Comparison of ENCODE assay signal across 8 cellular contexts in the genomic region with DNA sequence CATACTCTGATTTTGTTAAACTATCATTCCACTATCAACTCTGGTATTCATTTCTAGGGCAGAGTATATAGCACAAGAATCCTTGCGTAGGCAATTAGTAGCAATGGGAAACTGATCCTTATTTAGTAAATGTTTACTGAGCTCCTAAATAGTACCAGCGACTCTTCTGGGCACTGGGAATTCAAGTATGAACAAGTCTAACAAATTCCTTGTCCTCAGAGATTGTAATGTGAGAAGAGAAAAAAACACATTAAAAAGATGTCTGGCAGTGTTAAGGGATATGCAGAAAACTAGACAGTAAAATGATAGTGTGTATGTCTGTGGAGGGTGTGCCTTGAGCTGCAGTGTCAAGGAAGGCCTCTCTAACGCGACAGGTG. TPM values are rescaled to one million over a fixed set of nuclear protein-coding genes. Genes with fewer than 3 reads are reported as not detected.
DNase-seq lines count a peak whose midpoint lies in the region; ATAC-seq and TF ChIP-seq lines count a peak whose summit lies in the region.

No MANE protein-coding gene starts in this region.

- H3K4me1 ChIP-seq in SJCRH30, result 0 out of 2 replicates have a peak, but pooled peaks cover 4% of the 10 kb centered on the region
- peaks cover 0 to 41% (median 24%) of the 10 kb centered on the region in 4 donors for H3K4me1 ChIP-seq in sigmoid colon

- TF ChIP-seq CTCF in fibroblast of mammary gland (conservative IDR thresholded peaks at IDR 0.05; ENCODE audit: control insufficient read depth, insufficient read depth, low read depth, low read length) (no peak), sigmoid colon (IDR thresholded peaks at IDR 0.05) (no peak)

- no peak for TF ChIP-seq POLR2A in sigmoid colon (IDR thresholded peaks at IDR 0.05)

- intact Hi-C loops in sigmoid colon (cut with DNase I), result loop anchor here (2.0 kb wide), 1 partner anchor 105 kb away; no protein-coding TSS in a partner anchor

- 22 to 30% methylated on average over 4 of the region's 4 CpGs for WGBS in sigmoid colon, 2 donors

- H3K9me3 ChIP-seq in SJCRH30 (replicated peaks) (no peaks in the 10 kb centered on the region), sigmoid colon (no peaks in the 10 kb centered on the region)

- H3K27me3 ChIP-seq in SJCRH30, result no peaks in the 10 kb centered on the region
- H3K27me3 ChIP-seq in sigmoid colon, result no peaks in the 10 kb centered on the region

- TF ChIP-seq EP300 in sigmoid colon (IDR thresholded peaks at IDR 0.05), result no peak

- H3K36me3 ChIP-seq in SJCRH30 (no peaks in the 10 kb centered on the region), sigmoid colon (peaks cover 0 to 24% (median 0%) of the 10 kb centered on the region in 4 donors)

- ATAC-seq in GM21576 (IDR thresholded peaks at IDR 0.05; ENCODE audit: unreplicated experiment), result peak; percentile 0
- no peak for ATAC-seq in HG03045 (IDR thresholded peaks at IDR 0.05; ENCODE audit: unreplicated experiment)

- H3K4me3 ChIP-seq in SJCRH30 (peak overlapping the region; percentile 84), fibroblast of mammary gland (ENCODE audit: control insufficient read depth, low read depth, low read length) (peak overlapping the region; percentile 69), sigmoid colon (peak overlapping the region; percentile 83 to 89 (median 86))

- DNase-seq in SJCRH30, result no peak
- DNase-seq in fibroblast of mammary gland (ENCODE audit: low read depth), result no peak
- no peak for DNase-seq in sigmoid colon
- DNase-seq in effector CD4-positive, alpha-beta T cell, result no peak
- no peak for DNase-seq in ecto neural progenitor cell (ENCODE audit: low spot score)
- no peak for DNase-seq in iPS-NIHi11 (ENCODE audit: low spot score)

- H3K27ac ChIP-seq in SJCRH30, result no peak overlapping the region
- peak overlapping the region; percentile 85 to 89 (median 86) for H3K27ac ChIP-seq in sigmoid colon

RNA-seq across cellular contexts. Expression of gene METTL5, which starts 0.7 kb away (rescaled TPM):
- total RNA-seq in SJCRH30 (2014; rRNA removed; shearing (Covaris generic)), result 40.5 and 41.2 TPM in 2 replicates
- 100 to 1,000 TPM in 2 of 4 donors, 10 to 100 TPM in 2; 51.5 to 337 (median 86.9) TPM for total RNA-seq in sigmoid colon
- polyA plus RNA-seq in sigmoid colon, result 10 to 100 TPM; 47.8 to 83.5 (median 74.9) TPM

RNA-seq across cellular contexts. Expression of gene UBR3, which starts 3.3 kb away (rescaled TPM):
- total RNA-seq in SJCRH30 (2014; rRNA removed; shearing (Covaris generic)), result 26.4 and 31.4 TPM in 2 replicates
- 100 to 1,000 TPM in 1 of 4 donors, 10 to 100 TPM in 3; 63.3 to 101 (median 76.8) TPM for total RNA-seq in sigmoid colon
- 10 to 100 TPM in 1 of 3 donors, 1 to 10 TPM in 2; 4.2 to 10.3 (median 4.8) TPM for polyA plus RNA-seq in sigmoid colon

RNA-seq across cellular contexts. Expression of gene SSB, which starts 25.3 kb away (rescaled TPM):
- 225 and 256 TPM in 2 replicates for total RNA-seq in SJCRH30 (2014; rRNA removed; shearing (Covaris generic))
- 100 to 1,000 TPM in 1 of 4 donors, 10 to 100 TPM in 3; 68.1 to 126 (median 87.8) TPM for total RNA-seq in sigmoid colon
- 10 to 100 TPM; 55.0 to 71.7 (median 56.5) TPM for polyA plus RNA-seq in sigmoid colon
